ENCODE assay signal across 14 cellular contexts in genomic region chr13:39452412-39452811, GRCh38.
DNase-seq lines count a peak whose midpoint lies in the region; TF ChIP-seq lines count a peak whose summit lies in the region.
"Had no signal": no experiment of that assay in that cellular context is flagged by ENCODE, and none has a peak within 500 bp of the region (broad histone marks: within the 10 kb centered on the region; RNA-seq: fewer than 3 reads in every experiment).

No MANE protein-coding gene starts in this region.

- H3K9me3 Mint-ChIP-seq in nephron: no peaks in the 10 kb centered on the region
- no peaks in the 10 kb centered on the region for H3K9me3 Mint-ChIP-seq in activated T-helper 2 cell treated with anti-CD3 and anti-CD28 coated beads, Interferon-gamma antibody, Interleukin-2, Interleukin-4, amounts not matched to agents 10 μg/mL and 5 μg/mL and 100 μg/mL, durations not matched to agents 14 hours and 24 hours and 36 hours
- H3K9me3 Mint-ChIP-seq: activated naive CD8-positive, alpha-beta T cell treated with anti-CD3 and anti-CD28 coated beads, Interleukin-2, amount 10 ng/mL, durations not matched to agents 7 days and 5 days; CD4-positive, alpha-beta T cell had no signal

- no peak overlapping the region for H2AFZ ChIP-seq in OCI-LY3 (ENCODE audit: low read depth, low read length)

- H3K27me3 ChIP-seq in BLaER1 treated with 17β-estradiol and CSF1 and Interleukin-3, amounts not matched to agents 10 nM and 100 nM: no peaks in the 10 kb centered on the region
- H3K27me3 ChIP-seq in OCI-LY3 (ENCODE audit: low read depth, low read length) (no peaks in the 10 kb centered on the region), tibial artery (no peaks in the 10 kb centered on the region)

- peak overlapping the region; percentile 19 to 92 (median 69) for H3K4me2 ChIP-seq in BLaER1 treated with 17β-estradiol and CSF1 and Interleukin-3, amounts not matched to agents 10 nM and 100 nM
- peak overlapping the region; percentile 57 for H3K4me2 ChIP-seq in OCI-LY3 (ENCODE audit: low read length)

- peak overlapping the region; percentile 50 to 90 (median 81); a peak in 21 of 22 replicates for H3K27ac ChIP-seq in BLaER1 treated with 17β-estradiol and CSF1 and Interleukin-3, amounts not matched to agents 10 nM and 100 nM
- H3K27ac ChIP-seq in OCI-LY3 (ENCODE audit: low read length) (peak overlapping the region; percentile 52; the same call in 1 of the 2 replicates), tibial artery (no peak overlapping the region)

- no peaks in the 10 kb centered on the region; a peak in 1 of 22 replicates for H3K36me3 ChIP-seq in BLaER1 treated with 17β-estradiol and CSF1 and Interleukin-3, amounts not matched to agents 10 nM and 100 nM
- peaks cover 5% of the 10 kb centered on the region for H3K36me3 ChIP-seq in OCI-LY3 (replicated peaks; ENCODE audit: low read depth, low read length)
- no peaks in the 10 kb centered on the region for H3K36me3 ChIP-seq in tibial artery

- H3K4me1 Mint-ChIP-seq in nephron: peaks cover 75% of the 10 kb centered on the region
- no peaks in the 10 kb centered on the region for H3K4me1 Mint-ChIP-seq in activated T-helper 2 cell treated with anti-CD3 and anti-CD28 coated beads, Interferon-gamma antibody, Interleukin-2, Interleukin-4, amounts not matched to agents 10 μg/mL and 5 μg/mL and 100 μg/mL, durations not matched to agents 14 hours and 24 hours and 36 hours (ENCODE audit: low read depth)
- H3K4me1 Mint-ChIP-seq: activated naive CD8-positive, alpha-beta T cell treated with anti-CD3 and anti-CD28 coated beads, Interleukin-2, amount 10 ng/mL, durations not matched to agents 7 days and 5 days had no signal

- H3K27me3 Mint-ChIP-seq in nephron (ENCODE audit: low read depth): no peaks in the 10 kb centered on the region
- H3K27me3 Mint-ChIP-seq in activated T-helper 2 cell treated with anti-CD3 and anti-CD28 coated beads, Interferon-gamma antibody, Interleukin-2, Interleukin-4, amounts not matched to agents 10 μg/mL and 5 μg/mL and 100 μg/mL, durations not matched to agents 14 hours and 24 hours and 36 hours (ENCODE audit: low read depth): peaks cover 8% of the 10 kb centered on the region

- peaks cover 2 to 9% (median 7%) of the 10 kb centered on the region in 11 experiments; a peak in 15 of 22 replicates for H3K9me3 ChIP-seq in BLaER1 treated with 17β-estradiol and CSF1 and Interleukin-3, amounts not matched to agents 10 nM and 100 nM (replicated peaks in 1 of 11)
- H3K9me3 ChIP-seq in OCI-LY3 (ENCODE audit: insufficient read depth, low read length) (no peaks in the 10 kb centered on the region), tibial artery (no peaks in the 10 kb centered on the region)

- H3K36me3 Mint-ChIP-seq in nephron (ENCODE audit: low read depth): no peaks in the 10 kb centered on the region
- no peaks in the 10 kb centered on the region for H3K36me3 Mint-ChIP-seq in activated T-helper 2 cell treated with anti-CD3 and anti-CD28 coated beads, Interferon-gamma antibody, Interleukin-2, Interleukin-4, amounts not matched to agents 10 μg/mL and 5 μg/mL and 100 μg/mL, durations not matched to agents 14 hours and 24 hours and 36 hours (ENCODE audit: low read depth)
- H3K36me3 Mint-ChIP-seq: activated naive CD8-positive, alpha-beta T cell treated with anti-CD3 and anti-CD28 coated beads, Interleukin-2, amount 10 ng/mL, durations not matched to agents 7 days and 5 days; natural killer cell had no signal

- no peak for TF ChIP-seq CTCF in OCI-LY3 (IDR thresholded peaks at IDR 0.05; ENCODE audit: low read depth, low read length)
- no peak for TF ChIP-seq CTCF in fibroblast of villous mesenchyme (IDR thresholded peaks at IDR 0.05; ENCODE audit: insufficient read depth, low read depth, low read length)
- TF ChIP-seq CTCF in nephron (IDR thresholded peaks at IDR 0.05; ENCODE audit: unreplicated experiment in 3 of 3): no peak
- no peak for TF ChIP-seq CTCF in tibial artery (IDR thresholded peaks at IDR 0.05)

- H3K79me2 ChIP-seq in OCI-LY3 (ENCODE audit: low read length): peaks cover 3% of the 10 kb centered on the region; the same call in 1 of the 2 replicates

- DNase-seq in fibroblast of villous mesenchyme (ENCODE audit: low read depth) (peak; percentile 68), tibial artery (no peak)
- no peak for DNase-seq in activated T-cell treated with anti-CD3 and anti-CD28 coated beads, Interleukin-2, amount 50 U/mL, for 48 hours
- no peak for DNase-seq in stimulated activated CD4-positive, alpha-beta T cell treated with anti-CD3 and anti-CD28 coated beads, Interleukin-1b, Interleukin-23, amount 100 ng/mL, for 48 hours
- no peak for DNase-seq in activated T-helper 2 cell treated with anti-CD3 and anti-CD28 coated beads, Interferon-gamma antibody, Interleukin-2, Interleukin-4, amounts not matched to agents 10 μg/mL and 5 μg/mL and 100 μg/mL, durations not matched to agents 14 hours and 24 hours and 36 hours (ENCODE audit: low spot score)
- DNase-seq: activated naive CD8-positive, alpha-beta T cell treated with anti-CD3 and anti-CD28 coated beads, Interleukin-2, amount 10 ng/mL, durations not matched to agents 7 days and 5 days; CD4-positive, alpha-beta T cell; effector CD8-positive, alpha-beta T cell; natural killer cell; NCI-H2029; T-helper 9 cell had no signal

- intact Hi-C loops in activated T-helper 2 cell treated with anti-CD3 and anti-CD28 coated beads, Interferon-gamma antibody, Interleukin-2, Interleukin-4, amounts not matched to agents 10 μg/mL and 5 μg/mL and 100 μg/mL, durations not matched to agents 14 hours and 24 hours and 36 hours (cut with micrococcal nuclease): no loop called here
- intact Hi-C loops in tibial artery (cut with DNase I; ENCODE audit: low total_unique reads): no loop called here

- H3K27ac Mint-ChIP-seq in nephron: peak overlapping the region; percentile 68 to 89 (median 86)
- H3K27ac Mint-ChIP-seq in activated T-helper 2 cell treated with anti-CD3 and anti-CD28 coated beads, Interferon-gamma antibody, Interleukin-2, Interleukin-4, amounts not matched to agents 10 μg/mL and 5 μg/mL and 100 μg/mL, durations not matched to agents 14 hours and 24 hours and 36 hours: no peak overlapping the region
- H3K27ac Mint-ChIP-seq: activated naive CD8-positive, alpha-beta T cell treated with anti-CD3 and anti-CD28 coated beads, Interleukin-2, amount 10 ng/mL, durations not matched to agents 7 days and 5 days; CD4-positive, alpha-beta T cell; natural killer cell had no signal

- H3K9ac ChIP-seq in BLaER1 treated with 17β-estradiol and CSF1 and Interleukin-3, amounts not matched to agents 10 nM and 100 nM: peak overlapping the region in 9 of 11 experiments; percentile 8 to 69 (median 57); a peak in 17 of 22 replicates
- H3K9ac ChIP-seq in OCI-LY3 (ENCODE audit: low read length): no peak overlapping the region

- H3K4me3 Mint-ChIP-seq in nephron: peak overlapping the region in 1 of 3 experiments; percentile 23
- no peak overlapping the region for H3K4me3 Mint-ChIP-seq in activated T-helper 2 cell treated with anti-CD3 and anti-CD28 coated beads, Interferon-gamma antibody, Interleukin-2, Interleukin-4, amounts not matched to agents 10 μg/mL and 5 μg/mL and 100 μg/mL, durations not matched to agents 14 hours and 24 hours and 36 hours (ENCODE audit: low read depth)
- H3K4me3 Mint-ChIP-seq: activated naive CD8-positive, alpha-beta T cell treated with anti-CD3 and anti-CD28 coated beads, Interleukin-2, amount 10 ng/mL, durations not matched to agents 7 days and 5 days; CD4-positive, alpha-beta T cell; natural killer cell had no signal

- peaks cover 23 to 29% (median 25%) of the 10 kb centered on the region in 10 experiments for H3K4me1 ChIP-seq in BLaER1 treated with 17β-estradiol and CSF1 and Interleukin-3, amounts not matched to agents 10 nM and 100 nM
- H3K4me1 ChIP-seq in OCI-LY3 (ENCODE audit: low read length) (peaks cover 31% of the 10 kb centered on the region), tibial artery (peaks cover 0 to 40% (median 2%) of the 10 kb centered on the region in 4 donors)

- H4K20me1 ChIP-seq in BLaER1 treated with 17β-estradiol and CSF1 and Interleukin-3, amounts not matched to agents 10 nM and 100 nM: no peaks in the 10 kb centered on the region
- H4K20me1 ChIP-seq in OCI-LY3 (ENCODE audit: insufficient read depth, low read length): no peaks in the 10 kb centered on the region

- H3K4me3 ChIP-seq in BLaER1 treated with 17β-estradiol and CSF1 and Interleukin-3, amounts not matched to agents 10 nM and 100 nM: no peak overlapping the region
- H3K4me3 ChIP-seq in OCI-LY3 (ENCODE audit: low read length): no peak overlapping the region
- no peak overlapping the region for H3K4me3 ChIP-seq in fibroblast of villous mesenchyme (ENCODE audit: low read depth, low read length)
- no peak overlapping the region for H3K4me3 ChIP-seq in tibial artery

Comparison
In these comparisons a context has a peak if more than half of its experiments do, and no peak if none do; other contexts are left out.
1. H3K27ac ChIP-seq: peak in BLaER1 treated with 17β-estradiol and CSF1 and Interleukin-3, amounts not matched to agents 10 nM and 100 nM (11 of 11) and OCI-LY3 (single experiment); none in tibial artery (0 of 2).